Comparison of ENCODE assay signal across 17 cellular contexts in the genomic region with DNA sequence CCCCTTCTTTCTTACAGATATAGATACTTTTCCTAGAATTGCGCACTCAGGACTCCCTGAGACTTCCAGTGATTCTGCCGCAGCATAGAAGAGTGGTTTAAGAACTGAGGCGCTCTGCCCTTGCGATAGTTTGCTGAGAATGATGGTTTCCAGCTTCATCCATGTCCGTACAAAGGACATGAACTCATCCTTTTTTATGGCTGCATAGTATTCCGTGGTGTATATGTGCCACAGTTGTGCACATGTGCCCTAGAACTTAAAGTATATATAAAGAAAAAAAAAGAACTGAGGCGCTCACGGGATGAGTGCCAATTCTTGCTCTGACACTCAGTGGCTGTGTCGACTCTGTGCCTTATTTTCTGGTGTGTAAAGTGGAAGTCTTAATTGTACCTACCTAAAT. TPM values are rescaled to one million over a fixed set of nuclear protein-coding genes. Genes with fewer than 3 reads are reported as not detected.
A peak's percentile ranks its signal among the peaks of the same experiment; 100 is the strongest.
DNase-seq lines count a peak whose midpoint lies in the region; ATAC-seq and TF ChIP-seq lines count a peak whose summit lies in the region.
"Had no signal": no experiment of that assay in that cellular context is flagged by ENCODE, and none has a peak within 500 bp of the region (broad histone marks: within the 10 kb centered on the region; RNA-seq: fewer than 3 reads in every experiment).

No MANE protein-coding gene starts in this region.

- peaks cover 13% of the 10 kb centered on the region for H3K4me1 Mint-ChIP-seq in activated naive CD8-positive, alpha-beta T cell (ENCODE audit: low read depth)
- peaks cover 28% of the 10 kb centered on the region for H3K4me1 Mint-ChIP-seq in activated naive CD8-positive, alpha-beta T cell treated with anti-CD3 and anti-CD28 coated beads, Interleukin-2, amount 50 U/mL, for 24 hours
- H3K4me1 Mint-ChIP-seq in GM23338 (peaks cover 5% of the 10 kb centered on the region), type B pancreatic cell (ENCODE audit: unreplicated experiment) (peaks cover 3% of the 10 kb centered on the region), T-helper 17 cell (peaks cover 10% of the 10 kb centered on the region)
- peaks cover 7% of the 10 kb centered on the region in 2 donors for H3K4me1 Mint-ChIP-seq in effector memory CD8-positive, alpha-beta T cell (ENCODE audit: low read depth in 2 of 2)

- no peaks in the 10 kb centered on the region for H3K36me3 ChIP-seq in GM23338 (ENCODE audit: insufficient read depth)
- H3K36me3 ChIP-seq: BLaER1, Peyer's patch had no signal

- no peaks in the 10 kb centered on the region for H3F3A ChIP-seq in GM23338 (replicated peaks; ENCODE audit: low read depth)

- peak overlapping the region; percentile 32 for H3K4me3 Mint-ChIP-seq in activated naive CD8-positive, alpha-beta T cell
- no peak overlapping the region for H3K4me3 Mint-ChIP-seq in activated naive CD8-positive, alpha-beta T cell treated with anti-CD3 and anti-CD28 coated beads, Interleukin-2, amount 50 U/mL, for 24 hours
- H3K4me3 Mint-ChIP-seq in GM23338 (no peak overlapping the region), type B pancreatic cell (peak overlapping the region; percentile 59), T-helper 17 cell (no peak overlapping the region)
- peak overlapping the region; percentile 40 to 53 for H3K4me3 Mint-ChIP-seq in effector memory CD8-positive, alpha-beta T cell

- TF ChIP-seq CTCF in GM23338 (conservative IDR thresholded peaks at IDR 0.05; ENCODE audit: low read depth in 2 of 2) (no peak), type B pancreatic cell (conservative IDR thresholded peaks at IDR 0.05) (no peak)

- no peak for ATAC-seq in activated naive CD8-positive, alpha-beta T cell treated with anti-CD3 and anti-CD28 coated beads, Interleukin-2, amount 50 U/mL, for 24 hours
- ATAC-seq in GM23338 (no peak), GM18861 (IDR thresholded peaks at IDR 0.05; ENCODE audit: unreplicated experiment) (no peak), T-helper 17 cell (no peak)
- no peak for ATAC-seq in effector memory CD8-positive, alpha-beta T cell (replicated peaks)
- ATAC-seq: CD8-positive, alpha-beta T cell had no signal

- H3K9me3 ChIP-seq in T-helper 17 cell (ENCODE audit: control insufficient read depth, low read length, poor library complexity, severe bottlenecking): no peaks in the 10 kb centered on the region
- H3K9me3 ChIP-seq: Peyer's patch had no signal

- no peak overlapping the region for H3K27ac ChIP-seq in GM23338 (ENCODE audit: low read depth)
- H3K27ac ChIP-seq: BLaER1, KMS-11, Peyer's patch had no signal

- peaks cover 46% of the 10 kb centered on the region for H3K27me3 ChIP-seq in GM23338 (ENCODE audit: insufficient read depth)
- H3K27me3 ChIP-seq: Peyer's patch had no signal

- DNase-seq in activated naive CD8-positive, alpha-beta T cell treated with anti-CD3 and anti-CD28 coated beads, Interleukin-2, amount 50 U/mL, for 24 hours: no peak
- no peak for DNase-seq in GM23338 (ENCODE audit: low spot score)
- DNase-seq in effector memory CD8-positive, alpha-beta T cell: no peak
- DNase-seq in type B pancreatic cell (ENCODE audit: extremely low spot score, unreplicated experiment): no peak
- DNase-seq in T-helper 17 cell: no peak
- DNase-seq: CD8-positive, alpha-beta T cell; GDM1; NCI-H1092 treated with DMSO at 0.1 percent for 48 hours; NCI-H1436 treated with DMSO at 0.1 percent for 48 hours; NCI-H1930; NCI-H345; NCI-H526; Peyer's patch had no signal

- no peaks in the 10 kb centered on the region for H3K79me2 ChIP-seq in GM23338 (replicated peaks; ENCODE audit: insufficient read depth)

- H3K4me1 ChIP-seq in GM23338 (ENCODE audit: insufficient read depth): peaks cover 17% of the 10 kb centered on the region

- H3K36me3 Mint-ChIP-seq in activated naive CD8-positive, alpha-beta T cell: peaks cover 2% of the 10 kb centered on the region
- peaks cover 2% of the 10 kb centered on the region for H3K36me3 Mint-ChIP-seq in activated naive CD8-positive, alpha-beta T cell treated with anti-CD3 and anti-CD28 coated beads, Interleukin-2, amount 50 U/mL, for 24 hours (ENCODE audit: low read depth)
- no peaks in the 10 kb centered on the region for H3K36me3 Mint-ChIP-seq in GM23338 (ENCODE audit: low read depth)
- no peaks in the 10 kb centered on the region for H3K36me3 Mint-ChIP-seq in effector memory CD8-positive, alpha-beta T cell (ENCODE audit: insufficient read depth)
- peaks cover 8% of the 10 kb centered on the region for H3K36me3 Mint-ChIP-seq in type B pancreatic cell
- no peaks in the 10 kb centered on the region for H3K36me3 Mint-ChIP-seq in T-helper 17 cell (ENCODE audit: low read depth)
- H3K36me3 Mint-ChIP-seq: CD8-positive, alpha-beta T cell had no signal

- H3K4me3 ChIP-seq in GM23338: 0 out of 2 replicates have a peak overlapping the region, but pooled peaks have one; percentile 60
- H3K4me3 ChIP-seq: BLaER1 had no signal

- H3K27me3 Mint-ChIP-seq in activated naive CD8-positive, alpha-beta T cell: peaks cover 8% of the 10 kb centered on the region
- peaks cover 26% of the 10 kb centered on the region for H3K27me3 Mint-ChIP-seq in activated naive CD8-positive, alpha-beta T cell treated with anti-CD3 and anti-CD28 coated beads, Interleukin-2, amount 50 U/mL, for 24 hours
- H3K27me3 Mint-ChIP-seq in GM23338 (ENCODE audit: insufficient read depth, low read depth, poor library complexity) (peaks cover 25% of the 10 kb centered on the region), type B pancreatic cell (peaks cover 40% of the 10 kb centered on the region), T-helper 17 cell (peaks cover 23% of the 10 kb centered on the region)
- H3K27me3 Mint-ChIP-seq in effector memory CD8-positive, alpha-beta T cell: peaks cover 27 to 31% of the 10 kb centered on the region in 2 donors

- H3K4me2 ChIP-seq in GM23338: no peak overlapping the region
- H3K4me2 ChIP-seq: KMS-11 had no signal

- H3K27ac Mint-ChIP-seq in activated naive CD8-positive, alpha-beta T cell: no peak overlapping the region
- no peak overlapping the region for H3K27ac Mint-ChIP-seq in activated naive CD8-positive, alpha-beta T cell treated with anti-CD3 and anti-CD28 coated beads, Interleukin-2, amount 50 U/mL, for 24 hours
- H3K27ac Mint-ChIP-seq in GM23338: no peak overlapping the region
- H3K27ac Mint-ChIP-seq in effector memory CD8-positive, alpha-beta T cell: no peak overlapping the region
- no peak overlapping the region for H3K27ac Mint-ChIP-seq in type B pancreatic cell
- H3K27ac Mint-ChIP-seq in T-helper 17 cell: no peak overlapping the region
- H3K27ac Mint-ChIP-seq: CD8-positive, alpha-beta T cell had no signal

- peaks cover 3% of the 10 kb centered on the region; the same call in 1 of the 2 replicates for H4K20me1 ChIP-seq in GM23338 (replicated peaks; ENCODE audit: insufficient read depth)
- H4K20me1 ChIP-seq: BLaER1 had no signal

- no peaks in the 10 kb centered on the region for H3K9me2 ChIP-seq in GM23338 (ENCODE audit: insufficient read depth)

- no peak overlapping the region for H2AFZ ChIP-seq in GM23338

- no peaks in the 10 kb centered on the region for H3K9me3 Mint-ChIP-seq in activated naive CD8-positive, alpha-beta T cell (ENCODE audit: low read depth)
- H3K9me3 Mint-ChIP-seq in activated naive CD8-positive, alpha-beta T cell treated with anti-CD3 and anti-CD28 coated beads, Interleukin-2, amount 50 U/mL, for 24 hours: no peaks in the 10 kb centered on the region
- peaks cover 3% of the 10 kb centered on the region; the same call in 2 of the 3 replicates for H3K9me3 Mint-ChIP-seq in GM23338
- no peaks in the 10 kb centered on the region for H3K9me3 Mint-ChIP-seq in effector memory CD8-positive, alpha-beta T cell
- no peaks in the 10 kb centered on the region for H3K9me3 Mint-ChIP-seq in type B pancreatic cell
- H3K9me3 Mint-ChIP-seq: CD8-positive, alpha-beta T cell had no signal

TF ChIP-seq in GM23338, 12 proteins besides CTCF, POLR2A, EP300 and RAD21 (continues in another document):
- no peak for TF ChIP-seq EZH2 (IDR thresholded peaks at IDR 0.05; ENCODE audit: low read depth, unreplicated experiment)
- no peak for TF ChIP-seq STAT1 (IDR thresholded peaks at IDR 0.05; ENCODE audit: unreplicated experiment)
- no peak for TF ChIP-seq ZNF114 (CRISPR knock-in tag; IDR thresholded peaks at IDR 0.05)
- TF ChIP-seq ZNF331 (CRISPR knock-in tag; IDR thresholded peaks at IDR 0.05; ENCODE audit: low read depth): no peak
- TF ChIP-seq POLR2AphosphoS5 (IDR thresholded peaks at IDR 0.05; ENCODE audit: low read depth): no peak
- TF ChIP-seq, protein P1, sequence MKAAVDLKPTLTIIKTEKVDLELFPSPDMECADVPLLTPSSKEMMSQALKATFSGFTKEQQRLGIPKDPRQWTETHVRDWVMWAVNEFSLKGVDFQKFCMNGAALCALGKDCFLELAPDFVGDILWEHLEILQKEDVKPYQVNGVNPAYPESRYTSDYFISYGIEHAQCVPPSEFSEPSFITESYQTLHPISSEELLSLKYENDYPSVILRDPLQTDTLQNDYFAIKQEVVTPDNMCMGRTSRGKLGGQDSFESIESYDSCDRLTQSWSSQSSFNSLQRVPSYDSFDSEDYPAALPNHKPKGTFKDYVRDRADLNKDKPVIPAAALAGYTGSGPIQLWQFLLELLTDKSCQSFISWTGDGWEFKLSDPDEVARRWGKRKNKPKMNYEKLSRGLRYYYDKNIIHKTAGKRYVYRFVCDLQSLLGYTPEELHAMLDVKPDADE (IDR thresholded peaks at IDR 0.05): no peak
- TF ChIP-seq EZH2phosphoT487 (IDR thresholded peaks at IDR 0.05; ENCODE audit: unreplicated experiment): no peak
- no peak for TF ChIP-seq JUNB (IDR thresholded peaks at IDR 0.05; ENCODE audit: unreplicated experiment)

RNA-seq across cellular contexts. Expression of a gene that starts 1.4 kb away (rescaled TPM):
- 0.16 and 5.8 TPM in 2 replicates for total RNA-seq in GM23338 (2014; rRNA removed; shearing (Covaris generic))
- 0.37 and 0.49 TPM in 2 replicates for polyA plus RNA-seq in GM23338 (2016; fragmentation: Nextera tagmentation; extraction: Ambion mirVana)
- total RNA-seq in type B pancreatic cell (ENCODE audit: low replicate concordance) (56.2 and 58.1 TPM in 2 replicates), T-helper 17 cell (1 to 10 TPM; 1.9 to 4.1 TPM)

Comparison
In these comparisons a context has a peak if more than half of its experiments do, and no peak if none do; other contexts are left out.
1. H3K4me3 Mint-ChIP-seq: peak in activated naive CD8-positive, alpha-beta T cell (single experiment), effector memory CD8-positive, alpha-beta T cell (2 of 2) and type B pancreatic cell (single experiment); none in activated naive CD8-positive, alpha-beta T cell treated with anti-CD3 and anti-CD28 coated beads, Interleukin-2, amount 50 U/mL, for 24 hours (single experiment), GM23338 (single experiment) and T-helper 17 cell (single experiment).